Comparison of ENCODE assay signal across 23 cellular contexts in genomic region chr14:89078021-89078676, GRCh38.
DNase-seq lines count a peak whose midpoint lies in the region; ATAC-seq and TF ChIP-seq lines count a peak whose summit lies in the region.
"Had no signal": no experiment of that assay in that cellular context is flagged by ENCODE, and none has a peak within 500 bp of the region (broad histone marks: within the 10 kb centered on the region; RNA-seq: fewer than 3 reads in every experiment).

No MANE protein-coding gene starts in this region.

- H3K9me2 ChIP-seq in OCI-LY7 (ENCODE audit: insufficient read depth, low read length), result no peaks in the 10 kb centered on the region

- H3K4me3 ChIP-seq in BE2C (ENCODE audit: low read depth, low read length) (no peak overlapping the region), OCI-LY7 (ENCODE audit: low read depth, low read length, poor library complexity, severe bottlenecking) (no peak overlapping the region), testis (no peak overlapping the region)
- H3K4me3 ChIP-seq: BLaER1 treated with 17β-estradiol and CSF1 and Interleukin-3, amounts not matched to agents 10 nM and 100 nM; PC-9; SJSA1 had no signal

- H3K79me2 ChIP-seq in OCI-LY7 (ENCODE audit: insufficient read depth, low read depth, low read length), result no peaks in the 10 kb centered on the region

- H3K27me3 ChIP-seq in BE2C (no peaks in the 10 kb centered on the region), testis (no peaks in the 10 kb centered on the region)
- H3K27me3 ChIP-seq: BLaER1 treated with 17β-estradiol and CSF1 and Interleukin-3, amounts not matched to agents 10 nM and 100 nM; SJSA1 had no signal

- no TSS peak for BruUV-seq in OCI-LY7 (replicated peaks; lab: Mats Ljungman, UMichigan)

- no peak overlapping the region for H3K27ac ChIP-seq in OCI-LY7 (ENCODE audit: low read depth, low read length, poor library complexity, severe bottlenecking)
- no peak overlapping the region for H3K27ac ChIP-seq in testis
- H3K27ac ChIP-seq: BLaER1 treated with 17β-estradiol and CSF1 and Interleukin-3, amounts not matched to agents 10 nM and 100 nM; KMS-11; PC-9; SJSA1 had no signal

- no peaks in the 10 kb centered on the region for H4K20me1 ChIP-seq in OCI-LY7 (ENCODE audit: insufficient read depth, low read length)
- H4K20me1 ChIP-seq: BLaER1 treated with 17β-estradiol and CSF1 and Interleukin-3, amounts not matched to agents 10 nM and 100 nM had no signal

- DNase-seq in BE2C, result peak; percentile 35
- DNase-seq in amygdala (lab: John Stamatoyannopoulos, UW), result peak in 29 of 56 donors; percentile 1 to 61 (median 14)
- DNase-seq in inferior parietal cortex (ENCODE audit: extremely low spot score), result peak; percentile 51
- peak; percentile 53 for DNase-seq in occipital lobe (lab: John Stamatoyannopoulos, UW)
- no peak for DNase-seq in OCI-LY7 (ENCODE audit: low spot score)
- no peak for DNase-seq in testis
- no peak for DNase-seq in activated T-cell treated with anti-CD3 and anti-CD28 coated beads for 4 hours
- DNase-seq: CD4-positive, alpha-beta T cell; HCEC 1CT; IMR-90; MM.1S; NCI-H2029; NCI-H446 treated with DMSO at 0.1 percent for 48 hours; NCI-H526; NCI-H82; NK-92 treated with Interleukin-12 subunit alpha and Interleukin-12 subunit beta, amount 100 ng/mL, for 24 hours; PC-9; Right ventricle myocardium superior; RPMI8226 had no signal

- intact Hi-C loops in OCI-LY7 (cut with micrococcal nuclease; ENCODE audit: unreplicated experiment), result no loop called here
- intact Hi-C loops in testis (cut with DNase I; ENCODE audit: low total_unique reads), result no loop called here

- no peak for TF ChIP-seq CTCF in BE2C (IDR thresholded peaks at IDR 0.05; ENCODE audit: low read depth, low read length)
- TF ChIP-seq CTCF in OCI-LY7 (conservative IDR thresholded peaks at IDR 0.05; ENCODE audit: low read length), result no peak
- no peak for TF ChIP-seq CTCF in testis (IDR thresholded peaks at IDR 0.05)

- no peaks in the 10 kb centered on the region for H3K36me3 ChIP-seq in BE2C
- H3K36me3 ChIP-seq in OCI-LY7 (ENCODE audit: insufficient read depth, low read length), result no peaks in the 10 kb centered on the region
- H3K36me3 ChIP-seq in testis (ENCODE audit: low read depth, missing control alignments), result no peaks in the 10 kb centered on the region
- H3K36me3 ChIP-seq: BLaER1 treated with 17β-estradiol and CSF1 and Interleukin-3, amounts not matched to agents 10 nM and 100 nM; SJSA1 had no signal

- no peak for ATAC-seq in HG03521 (IDR thresholded peaks at IDR 0.05; ENCODE audit: unreplicated experiment)

- no peak for TF ChIP-seq POLR2A in testis (IDR thresholded peaks at IDR 0.05)

- no peaks in the 10 kb centered on the region for H3K4me1 ChIP-seq in BE2C
- no peaks in the 10 kb centered on the region for H3K4me1 ChIP-seq in OCI-LY7 (ENCODE audit: insufficient read depth, low read length, poor library complexity, severe bottlenecking)
- H3K4me1 ChIP-seq in testis, result no peaks in the 10 kb centered on the region
- H3K4me1 ChIP-seq: BLaER1 treated with 17β-estradiol and CSF1 and Interleukin-3, amounts not matched to agents 10 nM and 100 nM; SJSA1 had no signal

- no peak overlapping the region for H2AFZ ChIP-seq in OCI-LY7 (ENCODE audit: low read length)
- H2AFZ ChIP-seq: PC-9 had no signal

- H3K4me2 ChIP-seq in OCI-LY7 (ENCODE audit: low read length), result no peak overlapping the region
- H3K4me2 ChIP-seq: BLaER1 treated with 17β-estradiol and CSF1 and Interleukin-3, amounts not matched to agents 10 nM and 100 nM; KMS-11; PC-9 had no signal

- CTCF ChIA-PET in OCI-LY7 (lab: Charles Lee; ENCODE audit: unreplicated experiment), result no interaction called here

- POLR2A ChIA-PET in OCI-LY7 (lab: Charles Lee), result no interaction called here

- WGBS in testis, 2 donors, result 64 to 77% methylated on average over 16 of the region's 16 CpGs

- H3K9me3 ChIP-seq in BE2C (0 out of 2 replicates have a peak, but pooled peaks cover 2% of the 10 kb centered on the region), OCI-LY7 (ENCODE audit: low read length) (no peaks in the 10 kb centered on the region), testis (no peaks in the 10 kb centered on the region)
- H3K9me3 ChIP-seq: SJSA1 had no signal

Comparison
In these comparisons a context has a peak if more than half of its experiments do, and no peak if none do; other contexts are left out.
1. DNase-seq: peak in BE2C (single experiment), amygdala (29 of 56), inferior parietal cortex (single experiment) and occipital lobe (single experiment); none in OCI-LY7 (single experiment), testis (single experiment) and activated T-cell treated with anti-CD3 and anti-CD28 coated beads for 4 hours (single experiment).